In the genomic region with DNA sequence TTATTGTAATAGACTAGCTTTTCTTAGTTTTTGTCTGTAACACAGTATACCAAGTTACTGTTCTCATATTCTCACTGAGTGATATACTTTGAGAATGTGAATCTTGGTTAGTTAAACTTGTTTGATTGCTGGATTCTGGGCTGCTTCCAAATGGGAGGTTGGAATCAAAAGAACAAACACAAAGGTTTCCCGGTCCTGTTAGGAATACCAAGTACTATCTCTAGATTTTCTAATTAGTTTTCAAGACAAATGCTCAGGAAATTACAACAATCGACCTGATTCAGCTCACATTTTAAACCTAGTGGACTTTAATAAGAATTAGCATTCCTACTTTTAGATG, we compare ENCODE assay signal across 19 cellular contexts.
DNase-seq lines count a peak whose midpoint lies in the region; ATAC-seq, FAIRE-seq and TF ChIP-seq lines count a peak whose summit lies in the region.
"Had no signal": no experiment of that assay in that cellular context is flagged by ENCODE, and none has a peak within 500 bp of the region (broad histone marks: within the 10 kb centered on the region; RNA-seq: fewer than 3 reads in every experiment).

No MANE protein-coding gene starts in this region.

- peaks cover 55% of the 10 kb centered on the region for H3K4me1 Mint-ChIP-seq in HFFc6 (ENCODE audit: low read depth)
- H3K4me1 Mint-ChIP-seq in astrocyte (ENCODE audit: low read depth, unreplicated experiment), result peaks cover 33% of the 10 kb centered on the region
- no peaks in the 10 kb centered on the region for H3K4me1 Mint-ChIP-seq in CD8-positive, alpha-beta T cell (ENCODE audit: low read depth)

- 27 to 36% methylated on average over 2 of the region's 2 CpGs for WGBS in testis, 2 donors

- no peaks in the 10 kb centered on the region for H3K36me3 Mint-ChIP-seq in HFFc6 (ENCODE audit: low read depth)
- H3K36me3 Mint-ChIP-seq in astrocyte (ENCODE audit: low read depth, unreplicated experiment), result no peaks in the 10 kb centered on the region
- no peaks in the 10 kb centered on the region for H3K36me3 Mint-ChIP-seq in CD8-positive, alpha-beta T cell

- H3K4me1 ChIP-seq in astrocyte (ENCODE audit: insufficient read depth, low read length), result peaks cover 36% of the 10 kb centered on the region
- peaks cover 5% of the 10 kb centered on the region for H3K4me1 ChIP-seq in keratinocyte (ENCODE audit: control insufficient read depth, extremely low read depth, insufficient read depth, low read length)
- peaks cover 4% of the 10 kb centered on the region for H3K4me1 ChIP-seq in testis
- no peaks in the 10 kb centered on the region for H3K4me1 ChIP-seq in CD8-positive, alpha-beta T cell (ENCODE audit: insufficient read depth, low read length)
- H3K4me1 ChIP-seq: Caco-2 had no signal

- no peaks in the 10 kb centered on the region for H3K36me3 ChIP-seq in astrocyte (ENCODE audit: insufficient read depth, low read length)
- H3K36me3 ChIP-seq in keratinocyte (ENCODE audit: control insufficient read depth in 2 of 2, extremely low read depth in 1 of 2, insufficient read depth in 2 of 2, low read length in 2 of 2), result no peaks in the 10 kb centered on the region
- no peaks in the 10 kb centered on the region for H3K36me3 ChIP-seq in testis (ENCODE audit: low read depth, missing control alignments)
- no peaks in the 10 kb centered on the region for H3K36me3 ChIP-seq in CD8-positive, alpha-beta T cell (ENCODE audit: insufficient read depth, low read length)
- H3K36me3 ChIP-seq: right atrium auricular region had no signal

- H3K27ac ChIP-seq in astrocyte (ENCODE audit: low read depth, low read length) (peak overlapping the region; percentile 48), keratinocyte (ENCODE audit: control insufficient read depth, insufficient read depth, low read length) (no peak overlapping the region), testis (no peak overlapping the region)
- no peak overlapping the region for H3K27ac ChIP-seq in CD8-positive, alpha-beta T cell (ENCODE audit: low read depth, low read length)

- H3K27ac Mint-ChIP-seq in HFFc6 (peak overlapping the region; percentile 81), astrocyte (ENCODE audit: unreplicated experiment) (peak overlapping the region; percentile 43)
- no peak overlapping the region for H3K27ac Mint-ChIP-seq in CD8-positive, alpha-beta T cell

- H4K20me1 ChIP-seq in astrocyte (ENCODE audit: insufficient read depth, low read length), result no peaks in the 10 kb centered on the region
- H4K20me1 ChIP-seq in keratinocyte (ENCODE audit: control insufficient read depth, extremely low read depth, insufficient read depth, low read length), result no peaks in the 10 kb centered on the region

- peak overlapping the region; percentile 65 for H3K4me3 Mint-ChIP-seq in HFFc6
- no peak overlapping the region for H3K4me3 Mint-ChIP-seq in astrocyte (ENCODE audit: unreplicated experiment)
- no peak overlapping the region for H3K4me3 Mint-ChIP-seq in CD8-positive, alpha-beta T cell

- H3K9ac ChIP-seq in astrocyte (ENCODE audit: low read length), result peak overlapping the region; percentile 29
- no peak overlapping the region for H3K9ac ChIP-seq in keratinocyte (ENCODE audit: control insufficient read depth, extremely low read depth, insufficient read depth, low read length)

- CTCF ChIA-PET in CD8-positive, alpha-beta T cell (lab: Charles Lee), result no interaction called here

- no peak for TF ChIP-seq CTCF in HFFc6 (IDR thresholded peaks at IDR 0.05)
- TF ChIP-seq CTCF in astrocyte (IDR thresholded peaks at IDR 0.05; ENCODE audit: insufficient read depth, low read depth, low read length), result no peak
- no peak for TF ChIP-seq CTCF in keratinocyte (optimal IDR thresholded peaks at IDR 0.05 in 1 of 3, IDR thresholded peaks at IDR 0.05 in 1 of 3, conservative IDR thresholded peaks at IDR 0.05 in 1 of 3; ENCODE audit: extremely low read depth in 1 of 3, insufficient read depth in 2 of 3, low read length in 3 of 3)
- TF ChIP-seq CTCF in testis (IDR thresholded peaks at IDR 0.05), result no peak
- TF ChIP-seq CTCF in CD8-positive, alpha-beta T cell (IDR thresholded peaks at IDR 0.05), result no peak

- no peaks in the 10 kb centered on the region for H3K79me2 ChIP-seq in astrocyte (ENCODE audit: insufficient read depth, low read length)
- no peaks in the 10 kb centered on the region for H3K79me2 ChIP-seq in keratinocyte (ENCODE audit: control insufficient read depth, insufficient read depth, low read length)

- intact Hi-C loops in testis (cut with DNase I; ENCODE audit: low total_unique reads), result no loop called here
- intact Hi-C loops in CD8-positive, alpha-beta T cell (cut with DNase I, micrococcal nuclease), result no loop called here

- no peaks in the 10 kb centered on the region for H3K9me1 ChIP-seq in keratinocyte (ENCODE audit: control insufficient read depth, extremely low read depth, insufficient read depth, low read length)

- ATAC-seq in HG02763 (IDR thresholded peaks at IDR 0.05; ENCODE audit: unreplicated experiment) (no peak), HG03175 (IDR thresholded peaks at IDR 0.05; ENCODE audit: unreplicated experiment) (no peak)
- no peak for ATAC-seq in CD8-positive, alpha-beta T cell

- DNase-seq in HFFc6 (no peak), astrocyte (ENCODE audit: low read depth) (peak; percentile 21), keratinocyte (ENCODE audit: low read depth, low spot score) (no peak), putamen (ENCODE audit: low spot score) (peak; percentile 30), testis (no peak)
- DNase-seq in CD8-positive, alpha-beta T cell, result no peak
- DNase-seq: activated CD4-positive, alpha-beta T cell treated with anti-CD3 and anti-CD28 coated beads for 48 hours; activated CD8-positive, alpha-beta memory T cell treated with anti-CD3 and anti-CD28 coated beads, Interleukin-2, amount 50 U/mL, for 4 hours; activated naive CD4-positive, alpha-beta T cell; Caco-2; cortex of kidney; GF-D8; NCI-H2029; NCI-H524 had no signal

- dilution Hi-C loops in keratinocyte (cut with MboI; ENCODE audit: extremely low pct_ligation_motif_present, low sequenced_read_pairs), result no loop called here

- H3K9me3 ChIP-seq in astrocyte (ENCODE audit: insufficient read depth, low read depth, low read length) (no peaks in the 10 kb centered on the region), keratinocyte (ENCODE audit: control insufficient read depth, low read depth, low read length) (no peaks in the 10 kb centered on the region), testis (no peaks in the 10 kb centered on the region)
- no peaks in the 10 kb centered on the region for H3K9me3 ChIP-seq in CD8-positive, alpha-beta T cell (ENCODE audit: low read length)
- H3K9me3 ChIP-seq: right atrium auricular region had no signal

- no peaks in the 10 kb centered on the region for H3K27me3 ChIP-seq in astrocyte (ENCODE audit: insufficient read depth, low read length)
- H3K27me3 ChIP-seq in keratinocyte (ENCODE audit: control insufficient read depth, extremely low read depth, insufficient read depth, low read length), result no peaks in the 10 kb centered on the region
- H3K27me3 ChIP-seq in testis, result no peaks in the 10 kb centered on the region
- no peaks in the 10 kb centered on the region for H3K27me3 ChIP-seq in CD8-positive, alpha-beta T cell (ENCODE audit: insufficient read depth, low read length)
- H3K27me3 ChIP-seq: right atrium auricular region had no signal

- FAIRE-seq in astrocyte (lab: Jason Lieb, UNC) (no peak), keratinocyte (lab: Jason Lieb, UNC) (no peak)
- FAIRE-seq: GM12892 had no signal

- TF ChIP-seq POLR2A in testis (IDR thresholded peaks at IDR 0.05), result no peak

- H3K4me3 ChIP-seq in astrocyte (ENCODE audit: insufficient read depth, low read depth, low read length) (no peak overlapping the region), keratinocyte (ENCODE audit: control insufficient read depth in 2 of 3, extremely low read depth in 1 of 3, insufficient read depth in 2 of 3, low read depth in 1 of 3, low read length in 3 of 3) (no peak overlapping the region), testis (no peak overlapping the region)
- H3K4me3 ChIP-seq in CD8-positive, alpha-beta T cell (ENCODE audit: low read depth, low read length), result no peak overlapping the region
- H3K4me3 ChIP-seq: lung, right atrium auricular region had no signal

- H3K27me3 Mint-ChIP-seq in HFFc6 (ENCODE audit: insufficient read depth) (0 out of 2 replicates have a peak, but pooled peaks cover 2% of the 10 kb centered on the region), astrocyte (ENCODE audit: low read depth, unreplicated experiment) (no peaks in the 10 kb centered on the region)
- H3K27me3 Mint-ChIP-seq in CD8-positive, alpha-beta T cell (ENCODE audit: low read depth), result no peaks in the 10 kb centered on the region

- H2AFZ ChIP-seq in astrocyte (ENCODE audit: low read depth, low read length) (no peak overlapping the region), keratinocyte (ENCODE audit: control insufficient read depth, low read length) (peak overlapping the region; percentile 14)

- H3K4me2 ChIP-seq in astrocyte (ENCODE audit: low read length) (peak overlapping the region; percentile 55), keratinocyte (ENCODE audit: control insufficient read depth, extremely low read depth, insufficient read depth, low read depth, low read length) (no peak overlapping the region)

- peaks cover 10% of the 10 kb centered on the region for H3K9me3 Mint-ChIP-seq in HFFc6
- H3K9me3 Mint-ChIP-seq in astrocyte (ENCODE audit: unreplicated experiment), result no peaks in the 10 kb centered on the region
- H3K9me3 Mint-ChIP-seq in CD8-positive, alpha-beta T cell, result no peaks in the 10 kb centered on the region

- POLR2A ChIA-PET in CD8-positive, alpha-beta T cell (lab: Charles Lee), result no interaction called here

Comparison
In these comparisons a context has a peak if more than half of its experiments do, and no peak if none do; other contexts are left out.
1. DNase-seq: peak in astrocyte (single experiment) and putamen (single experiment); none in HFFc6 (single experiment), keratinocyte (single experiment), testis (single experiment) and CD8-positive, alpha-beta T cell (0 of 7).